In the genomic region with DNA sequence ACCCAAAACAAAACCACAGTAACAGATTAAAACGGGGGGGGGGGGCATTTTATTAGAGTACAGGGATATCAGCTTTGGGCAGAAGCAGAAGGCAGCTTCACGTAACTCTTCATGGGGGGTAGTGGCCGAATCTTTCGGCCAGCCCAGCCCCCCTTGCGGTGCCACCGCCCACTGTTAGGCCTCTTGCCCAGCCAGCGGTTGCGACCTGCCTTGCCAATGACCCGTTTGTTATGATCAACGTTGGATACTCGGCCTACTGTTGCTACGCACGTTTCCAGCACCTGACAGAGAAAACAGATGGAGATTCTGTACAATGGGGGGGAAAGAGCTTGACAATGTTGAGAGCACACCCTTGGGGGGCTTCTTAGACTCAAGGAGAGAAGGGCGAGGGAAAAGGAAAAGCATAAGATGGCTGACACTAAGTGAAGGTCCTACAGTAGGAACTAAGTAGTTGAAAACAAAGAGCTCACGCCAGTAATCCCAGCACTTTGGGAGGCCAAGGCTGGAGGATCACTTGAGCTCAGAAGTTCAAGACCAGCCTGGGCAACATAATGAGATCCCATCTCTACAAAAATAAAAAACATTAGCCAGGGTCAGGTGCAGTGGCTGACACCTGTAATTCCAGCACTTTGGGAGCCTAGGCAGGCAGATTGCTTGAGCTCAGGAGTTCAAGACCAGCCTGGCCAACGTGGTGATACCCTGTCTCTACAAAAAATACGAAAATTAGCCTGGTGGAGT, we compare ENCODE assay signal across 8 cellular contexts. TPM values are rescaled to one million over a fixed set of nuclear protein-coding genes. Genes with fewer than 3 reads are reported as not detected.
DNase-seq lines count a peak whose midpoint lies in the region; TF ChIP-seq lines count a peak whose summit lies in the region.

No MANE protein-coding gene starts in this region.

- peak overlapping the region; percentile 86 to 94 (median 90); a peak in 21 of 22 replicates for H3K9ac ChIP-seq in BLaER1 treated with 17β-estradiol and CSF1 and Interleukin-3, amounts not matched to agents 10 nM and 100 nM

- no peaks in the 10 kb centered on the region for H3K9me3 Mint-ChIP-seq in nephron

- H3K27me3 ChIP-seq in BLaER1 treated with 17β-estradiol and CSF1 and Interleukin-3, amounts not matched to agents 10 nM and 100 nM, result no peaks in the 10 kb centered on the region

- peak overlapping the region; percentile 96 to 98 (median 97) for H3K4me3 Mint-ChIP-seq in nephron

- no peak for TF ChIP-seq CTCF in nephron (IDR thresholded peaks at IDR 0.05; ENCODE audit: unreplicated experiment in 3 of 3)

- H3K27ac ChIP-seq in BLaER1 treated with 17β-estradiol and CSF1 and Interleukin-3, amounts not matched to agents 10 nM and 100 nM, result peak overlapping the region; percentile 88 to 93 (median 91)

- no peaks in the 10 kb centered on the region for H4K20me1 ChIP-seq in BLaER1 treated with 17β-estradiol and CSF1 and Interleukin-3, amounts not matched to agents 10 nM and 100 nM

- H3K36me3 Mint-ChIP-seq in nephron (ENCODE audit: low read depth), result peaks cover 55% of the 10 kb centered on the region

- H3K4me1 Mint-ChIP-seq in nephron, result peaks cover 57% of the 10 kb centered on the region

- peaks cover 38 to 61% (median 52%) of the 10 kb centered on the region in 11 experiments for H3K36me3 ChIP-seq in BLaER1 treated with 17β-estradiol and CSF1 and Interleukin-3, amounts not matched to agents 10 nM and 100 nM

- DNase-seq in NAMALWA (ENCODE audit: low spot score) (peak; percentile 20), dermis microvascular lymphatic vessel endothelial cell (ENCODE audit: low read depth in 2 of 2) (peak; percentile 35 to 76), NCI-H82 (lab: John Stamatoyannopoulos, UW) (no peak), mucosa of gallbladder (ENCODE audit: low spot score) (no peak), RKO (ENCODE audit: low spot score) (no peak)
- DNase-seq in activated CD4-positive, CD25-positive, alpha-beta regulatory T cell (lab: John Stamatoyannopoulos, UW), result no peak

- H3K27ac Mint-ChIP-seq in nephron, result peak overlapping the region; percentile 98 to 99 (median 99)

- no peaks in the 10 kb centered on the region for H3K9me3 ChIP-seq in BLaER1 treated with 17β-estradiol and CSF1 and Interleukin-3, amounts not matched to agents 10 nM and 100 nM (replicated peaks in 1 of 11)

- peaks cover 35 to 53% (median 48%) of the 10 kb centered on the region in 10 experiments for H3K4me1 ChIP-seq in BLaER1 treated with 17β-estradiol and CSF1 and Interleukin-3, amounts not matched to agents 10 nM and 100 nM

- H3K4me2 ChIP-seq in BLaER1 treated with 17β-estradiol and CSF1 and Interleukin-3, amounts not matched to agents 10 nM and 100 nM, result peak overlapping the region; percentile 89 to 99 (median 96)

- H3K4me3 ChIP-seq in BLaER1 treated with 17β-estradiol and CSF1 and Interleukin-3, amounts not matched to agents 10 nM and 100 nM, result peak overlapping the region; percentile 68 to 86 (median 74)

- H3K27me3 Mint-ChIP-seq in nephron (ENCODE audit: low read depth), result no peaks in the 10 kb centered on the region

RNA-seq across cellular contexts. Expression of gene CUL7, which starts 0.7 kb away (rescaled TPM):
- total RNA-seq in dermis microvascular lymphatic vessel endothelial cell (18.7 and 27.9 TPM in 2 replicates), mucosa of gallbladder (29.5 TPM)

RNA-seq across cellular contexts. Expression of gene MRPL2, which starts 4.9 kb away (rescaled TPM):
- total RNA-seq in dermis microvascular lymphatic vessel endothelial cell, result 11.8 and 13.1 TPM in 2 replicates
- total RNA-seq in mucosa of gallbladder, result 49.1 TPM

RNA-seq across cellular contexts. Expression of gene KLC4, which starts 5.1 kb away (rescaled TPM):
- 14.2 and 17.6 TPM in 2 replicates for total RNA-seq in dermis microvascular lymphatic vessel endothelial cell
- total RNA-seq in mucosa of gallbladder, result 71.6 TPM

RNA-seq across cellular contexts. Expression of gene PTK7, which starts 21.7 kb away (rescaled TPM):
- total RNA-seq in dermis microvascular lymphatic vessel endothelial cell (20.0 and 37.8 TPM in 2 replicates), mucosa of gallbladder (30.0 TPM)

RNA-seq across cellular contexts. Expression of gene RRP36, which starts 33.0 kb away (rescaled TPM):
- total RNA-seq in dermis microvascular lymphatic vessel endothelial cell, result 72.3 and 84.3 TPM in 2 replicates
- 40.6 TPM for total RNA-seq in mucosa of gallbladder

Comparison
In these comparisons a context has a peak if more than half of its experiments do, and no peak if none do; other contexts are left out.
1. DNase-seq: peak in NAMALWA (single experiment) and dermis microvascular lymphatic vessel endothelial cell (2 of 2); none in NCI-H82 (single experiment), mucosa of gallbladder (single experiment), RKO (single experiment) and activated CD4-positive, CD25-positive, alpha-beta regulatory T cell (0 of 4).